21 cellular contexts compared by ENCODE assay signal in genomic region chr5:29122306-29122705, GRCh38.
"Had no signal": no experiment of that assay in that cellular context is flagged by ENCODE, and none has a peak within 500 bp of the region (broad histone marks: within the 10 kb centered on the region; RNA-seq: fewer than 3 reads in every experiment).

No MANE protein-coding gene starts in this region.

- H3K4me1 Mint-ChIP-seq: central memory CD8-positive, alpha-beta T cell; immature natural killer cell; naive thymus-derived CD8-positive, alpha-beta T cell had no signal

- H3K36me3 Mint-ChIP-seq: activated naive CD8-positive, alpha-beta T cell; immature natural killer cell; mesothelial cell of epicardium; naive thymus-derived CD8-positive, alpha-beta T cell had no signal

- H3K36me3 ChIP-seq: adrenal gland, left ventricle myocardium inferior, ovary, prostate gland, right atrium auricular region, upper lobe of left lung had no signal

- H3K9me3 ChIP-seq: ovary, prostate gland, right atrium auricular region, upper lobe of left lung had no signal

- H3K9me3 Mint-ChIP-seq: mesothelial cell of epicardium had no signal

- H3K27ac Mint-ChIP-seq: activated naive CD8-positive, alpha-beta T cell; immature natural killer cell; mesothelial cell of epicardium; naive thymus-derived CD8-positive, alpha-beta T cell had no signal

- H3K27me3 ChIP-seq: adrenal gland, ovary, right atrium auricular region, upper lobe of left lung had no signal

- FAIRE-seq: astrocyte, colon, TTC549 had no signal

- DNase-seq: activated CD4-positive, alpha-beta T cell treated with anti-CD3 and anti-CD28 coated beads for 1 hour; activated CD4-positive, alpha-beta T cell treated with anti-CD3 and anti-CD28 coated beads, Interleukin-2, amount 50 U/mL, for 1 hour; activated T-cell treated with anti-CD3 and anti-CD28 coated beads, Interleukin-2, amount 50 U/mL, for 1 hour; adrenal gland; effector memory CD4-positive, alpha-beta T cell; foreskin melanocyte; immature natural killer cell; left ventricle myocardium inferior; naive thymus-derived CD8-positive, alpha-beta T cell; ovary; stimulated activated CD4-positive, alpha-beta T cell treated with anti-CD3 and anti-CD28 coated beads, Interleukin-4, amount 100 ng/mL, for 24 hours; stimulated activated naive CD8-positive, alpha-beta T cell treated with anti-CD3 and anti-CD28 coated beads, Interleukin-15, Interleukin-2, amounts not matched to agents 100 U/mL and 50 U/mL, for 24 hours; upper lobe of left lung had no signal

- H3K4me3 ChIP-seq: adrenal gland, left ventricle myocardium inferior, ovary, prostate gland, right atrium auricular region, upper lobe of left lung had no signal

- ATAC-seq: naive thymus-derived CD8-positive, alpha-beta T cell; stimulated activated naive CD8-positive, alpha-beta T cell treated with anti-CD3 and anti-CD28 coated beads, Interleukin-15, Interleukin-2, amounts not matched to agents 100 U/mL and 50 U/mL, for 24 hours had no signal

- H3K27me3 Mint-ChIP-seq: activated naive CD8-positive, alpha-beta T cell; central memory CD8-positive, alpha-beta T cell; naive thymus-derived CD8-positive, alpha-beta T cell had no signal

- H3K4me3 Mint-ChIP-seq: activated naive CD8-positive, alpha-beta T cell; central memory CD8-positive, alpha-beta T cell; immature natural killer cell; mesothelial cell of epicardium; naive thymus-derived CD8-positive, alpha-beta T cell had no signal
